In genomic region chr3:191762323-191762960, GRCh38 we compare ENCODE assay signal across 12 cellular contexts.
DNase-seq lines count a peak whose midpoint lies in the region; ATAC-seq and TF ChIP-seq lines count a peak whose summit lies in the region.
"Had no signal": no experiment of that assay in that cellular context is flagged by ENCODE, and none has a peak within 500 bp of the region (broad histone marks: within the 10 kb centered on the region; RNA-seq: fewer than 3 reads in every experiment).

No MANE protein-coding gene starts in this region.

- H3K27ac ChIP-seq in OCI-LY7 (ENCODE audit: low read depth, low read length, poor library complexity, severe bottlenecking): no peak overlapping the region
- H3K27ac ChIP-seq: ovary had no signal

- H3K4me1 ChIP-seq in OCI-LY7 (ENCODE audit: insufficient read depth, low read length, poor library complexity, severe bottlenecking): no peaks in the 10 kb centered on the region

- no peaks in the 10 kb centered on the region for H4K20me1 ChIP-seq in OCI-LY7 (ENCODE audit: insufficient read depth, low read length)

- ATAC-seq in GM21515 (IDR thresholded peaks at IDR 0.05; ENCODE audit: unreplicated experiment) (no peak), GM19324 (IDR thresholded peaks at IDR 0.05; ENCODE audit: low FRiP score, unreplicated experiment) (no peak)

- no peaks in the 10 kb centered on the region for H3K36me3 ChIP-seq in OCI-LY7 (ENCODE audit: insufficient read depth, low read length)
- H3K36me3 ChIP-seq: ovary had no signal

- no TSS peak for BruUV-seq in OCI-LY7 (replicated peaks; lab: Mats Ljungman, UMichigan)

- no peak overlapping the region for H3K4me3 ChIP-seq in OCI-LY7 (ENCODE audit: low read depth, low read length, poor library complexity, severe bottlenecking)
- no peak overlapping the region for H3K4me3 ChIP-seq in fibroblast of pulmonary artery (replicated peaks; ENCODE audit: low read depth, low read length)
- H3K4me3 ChIP-seq in skeletal muscle cell (ENCODE audit: low read depth, low read length): no peak overlapping the region
- H3K4me3 ChIP-seq: ovary had no signal

- H3K4me2 ChIP-seq in OCI-LY7 (ENCODE audit: low read length): no peak overlapping the region

- TF ChIP-seq CTCF in OCI-LY7 (conservative IDR thresholded peaks at IDR 0.05; ENCODE audit: low read length) (no peak), fibroblast of pulmonary artery (IDR thresholded peaks at IDR 0.05; ENCODE audit: low read length, missing control alignments) (no peak)

- DNase-seq in HCEC 1CT (peak; percentile 69), OCI-LY7 (ENCODE audit: low spot score) (no peak), fibroblast of pulmonary artery (ENCODE audit: low read depth) (peak; percentile 85), skeletal muscle cell (ENCODE audit: low read depth) (peak; percentile 77), NCI-H1694 treated with DMSO at 0.1 percent for 48 hours (lab: John Stamatoyannopoulos, UW) (no peak), hippocampal formation (lab: John Stamatoyannopoulos, UW) (no peak)
- DNase-seq: activated naive CD4-positive, alpha-beta T cell treated with anti-CD3 and anti-CD28 coated beads for 36 hours; H7; ovary; T1000 had no signal

- intact Hi-C loops in OCI-LY7 (cut with micrococcal nuclease; ENCODE audit: unreplicated experiment): no loop called here

- no peaks in the 10 kb centered on the region for H3K79me2 ChIP-seq in OCI-LY7 (ENCODE audit: insufficient read depth, low read depth, low read length)

- POLR2A ChIA-PET in OCI-LY7 (lab: Charles Lee): no interaction called here

- no peaks in the 10 kb centered on the region for H3K9me3 ChIP-seq in OCI-LY7 (ENCODE audit: low read length)
- H3K9me3 ChIP-seq: ovary had no signal

- CTCF ChIA-PET in OCI-LY7 (lab: Charles Lee; ENCODE audit: unreplicated experiment): no interaction called here

- 0 out of 2 replicates have a peak overlapping the region, but pooled peaks have one; percentile 3 for H2AFZ ChIP-seq in OCI-LY7 (ENCODE audit: low read length)

- H3K9me2 ChIP-seq in OCI-LY7 (ENCODE audit: insufficient read depth, low read length): no peaks in the 10 kb centered on the region

Comparison
In these comparisons a context has a peak if more than half of its experiments do, and no peak if none do; other contexts are left out.
1. DNase-seq: peak in HCEC 1CT (single experiment), fibroblast of pulmonary artery (single experiment) and skeletal muscle cell (single experiment); none in OCI-LY7 (single experiment), NCI-H1694 treated with DMSO at 0.1 percent for 48 hours (single experiment) and hippocampal formation (0 of 2).